In genomic region chr14:68779761-68780323, GRCh38 we compare ENCODE assay signal across 8 cellular contexts. TPM values are rescaled to one million over a fixed set of nuclear protein-coding genes. Genes with fewer than 3 reads are reported as not detected.
DNase-seq lines count a peak whose midpoint lies in the region; FAIRE-seq and TF ChIP-seq lines count a peak whose summit lies in the region.

No MANE protein-coding gene starts in this region.

- peaks cover 44% of the 10 kb centered on the region for H3K4me1 ChIP-seq in SJSA1 (replicated peaks)
- peaks cover 55% of the 10 kb centered on the region for H3K4me1 ChIP-seq in vagina

- no peak for FAIRE-seq in GM12891 (lab: Jason Lieb, UNC)

- no peak for TF ChIP-seq POLR2A in vagina (IDR thresholded peaks at IDR 0.05)
- no peak for TF ChIP-seq POLR2A in GM12891 (IDR thresholded peaks at IDR 0.05; ENCODE audit: low read depth, low read length)

- intact Hi-C loops in MCF 10A (cut with micrococcal nuclease) = no loop called here
- intact Hi-C loops in vagina (cut with DNase I) = no loop called here

- H3K9me3 ChIP-seq in SJSA1 (replicated peaks) (no peaks in the 10 kb centered on the region), vagina (no peaks in the 10 kb centered on the region)

- CTCF ChIA-PET in MCF 10A (lab: Yijun Ruan, JAX) = interaction anchor here (0.9 to 1.7 kb wide), 7 partner anchors 8 to 847 kb away, joined by 3 to 4 read pairs (median 4); no protein-coding TSS in a partner anchor

- H3K27me3 ChIP-seq in SJSA1 (replicated peaks) = no peaks in the 10 kb centered on the region
- no peaks in the 10 kb centered on the region for H3K27me3 ChIP-seq in vagina

- H3K27me3 Mint-ChIP-seq in MCF 10A (ENCODE audit: insufficient read depth, unreplicated experiment) = no peaks in the 10 kb centered on the region
- H3K27me3 Mint-ChIP-seq in mesothelial cell of epicardium (ENCODE audit: low read depth) = no peaks in the 10 kb centered on the region

- no peak overlapping the region for H3K4me3 Mint-ChIP-seq in MCF 10A (ENCODE audit: unreplicated experiment)
- no peak overlapping the region for H3K4me3 Mint-ChIP-seq in mesothelial cell of epicardium

- H3K36me3 ChIP-seq in SJSA1 (no peaks in the 10 kb centered on the region), vagina (no peaks in the 10 kb centered on the region)

- TF ChIP-seq CTCF in AG10803 (conservative IDR thresholded peaks at IDR 0.05; ENCODE audit: low read length) (no peak), MCF 10A (IDR thresholded peaks at IDR 0.05; ENCODE audit: unreplicated experiment) (no peak), mesothelial cell of epicardium (IDR thresholded peaks at IDR 0.05; ENCODE audit: unreplicated experiment) (no peak), vagina (IDR thresholded peaks at IDR 0.05) (no peak)

- peaks cover 7% of the 10 kb centered on the region for H3K9me3 Mint-ChIP-seq in MCF 10A (ENCODE audit: unreplicated experiment)
- peaks cover 6% of the 10 kb centered on the region for H3K9me3 Mint-ChIP-seq in mesothelial cell of epicardium

- H3K36me3 Mint-ChIP-seq in MCF 10A (ENCODE audit: insufficient read depth, unreplicated experiment) = peaks cover 7% of the 10 kb centered on the region
- no peaks in the 10 kb centered on the region for H3K36me3 Mint-ChIP-seq in mesothelial cell of epicardium

- no peak overlapping the region; the same call in 1 of the 2 replicates for H3K4me3 ChIP-seq in AG10803 (ENCODE audit: low read length)
- no peak overlapping the region for H3K4me3 ChIP-seq in SJSA1
- H3K4me3 ChIP-seq in vagina = peak overlapping the region in 1 of 2 donors; percentile 21

- H3K4me1 Mint-ChIP-seq in MCF 10A (ENCODE audit: insufficient read depth, unreplicated experiment) (peaks cover 33% of the 10 kb centered on the region), mesothelial cell of epicardium (peaks cover 35% of the 10 kb centered on the region)

- POLR2A ChIA-PET in MCF 10A (lab: Yijun Ruan, JAX) = interaction anchor here (0.7 to 3.4 kb wide), 9 partner anchors 8 to 233 kb away, joined by 4 to 21 read pairs (median 6); partner anchors contain the start of gene ZFP36L1

- BruUV-seq in MCF 10A (replicated peaks; lab: Mats Ljungman, UMichigan) = no TSS peak

- peak overlapping the region; percentile 53 for H3K27ac Mint-ChIP-seq in MCF 10A (ENCODE audit: low read depth, unreplicated experiment)
- H3K27ac Mint-ChIP-seq in mesothelial cell of epicardium = peak overlapping the region; percentile 96

- DNase-seq in AG10803 (ENCODE audit: low read depth) (peak; percentile 98), SJSA1 (ENCODE audit: low read depth in 1 of 2, low spot score in 2 of 2) (peak; percentile 71 to 78), MCF 10A (ENCODE audit: unreplicated experiment) (peak; percentile 72), mesothelial cell of epicardium (ENCODE audit: low spot score in 2 of 2, unreplicated experiment in 2 of 2) (peak in 1 of 2 experiments; percentile 22), vagina (ENCODE audit: extremely low spot score in 2 of 2) (peak; percentile 72 to 90), NCI-H345 (lab: John Stamatoyannopoulos, UW) (no peak), NCI-H2029 treated with DMSO at 0.1 percent for 48 hours (lab: John Stamatoyannopoulos, UW) (no peak), GM12891 (ENCODE audit: insufficient read length, low spot score) (no peak)

- H3K27ac ChIP-seq in SJSA1 (peak overlapping the region; percentile 70), vagina (peak overlapping the region; percentile 78)

TF ChIP-seq in GM12891, 5 proteins besides CTCF, POLR2A, EP300 and RAD21:
- TF ChIP-seq POU2F2 (IDR thresholded peaks at IDR 0.05; ENCODE audit: low read depth, low read length) (no peak), POLR2AphosphoS5 (IDR thresholded peaks at IDR 0.05; ENCODE audit: low read depth, low read length) (no peak), TAF1 (IDR thresholded peaks at IDR 0.05; ENCODE audit: low read depth, low read length) (no peak), PAX5 (IDR thresholded peaks at IDR 0.05; ENCODE audit: insufficient read depth, low read length, severe bottlenecking) (no peak), SPI1 (IDR thresholded peaks at IDR 0.05; ENCODE audit: low read depth, low read length) (no peak)

RNA-seq across cellular contexts. Expression of gene ZFP36L1, which starts 13.0 kb away (rescaled TPM):
- total RNA-seq in SJSA1 (2014; rRNA removed; shearing (Covaris generic)) = 11.0 and 22.0 TPM in 2 replicates
- total RNA-seq in MCF 10A (2022) (376 and 426 TPM in 2 replicates), mesothelial cell of epicardium (377 to 390 TPM (median 382 TPM) in 3 replicates), vagina (1,405 TPM)
- polyA plus RNA-seq in GM12891 (2012; ENCODE audit: low read depth, missing spikeins) = 48.8 TPM

Comparison
In these comparisons a context has a peak if more than half of its experiments do, and no peak if none do; other contexts are left out.
1. DNase-seq: peak in AG10803 (single experiment), SJSA1 (2 of 2), MCF 10A (single experiment) and vagina (2 of 2); none in NCI-H345 (single experiment), NCI-H2029 treated with DMSO at 0.1 percent for 48 hours (single experiment) and GM12891 (single experiment).
2. RNA of gene ZFP36L1, which starts 13.0 kb away (total RNA-seq): 1,405 TPM in vagina (single experiment), 376 to 426 TPM in MCF 10A and 377 to 390 TPM in mesothelial cell of epicardium; 11.0 to 22.0 TPM in SJSA1; every median in the first group is over 10 times any median in the second.